ENCODE assay signal across 10 cellular contexts in genomic region chr11:18262681-18263352, GRCh38. TPM values are rescaled to one million over a fixed set of nuclear protein-coding genes. Genes with fewer than 3 reads are reported as not detected.
"Had no signal": no experiment of that assay in that cellular context is flagged by ENCODE, and none has a peak within 500 bp of the region (broad histone marks: within the 10 kb centered on the region; RNA-seq: fewer than 3 reads in every experiment).

No MANE protein-coding gene starts in this region.

RNA-seq across cellular contexts. Expression of gene SAA1, which starts 3.2 kb away (rescaled TPM):
- total RNA-seq: activated CD8-positive, alpha-beta T cell treated with anti-CD3 and anti-CD28 coated beads for 36 hours; activated naive CD8-positive, alpha-beta T cell treated with anti-CD3 and anti-CD28 coated beads for 36 hours; activated T-cell treated with anti-CD3 and anti-CD28 coated beads, Interleukin-2, amount 50 U/mL, for 72 hours; activated T-helper 2 cell treated with anti-CD3 and anti-CD28 coated beads, Interferon-gamma antibody, Interleukin-2, Interleukin-4, amounts not matched to agents 10 μg/mL and 5 μg/mL and 100 μg/mL, durations not matched to agents 14 hours and 24 hours and 36 hours; SJCRH30; T-helper 1 cell treated with Interleukin-12 subunit alpha and Interleukin-12 subunit beta and Interleukin-4 antibody, amounts not matched to agents 30 ng/mL and 1 ng/mL, for 36 hours had no signal
- polyA plus RNA-seq: SK-N-SH had no signal

RNA-seq across cellular contexts. Expression of gene SAA2, which starts 14.3 kb away (rescaled TPM):
- total RNA-seq: activated CD8-positive, alpha-beta T cell treated with anti-CD3 and anti-CD28 coated beads for 36 hours; activated naive CD8-positive, alpha-beta T cell treated with anti-CD3 and anti-CD28 coated beads for 36 hours; activated T-helper 2 cell treated with anti-CD3 and anti-CD28 coated beads, Interferon-gamma antibody, Interleukin-2, Interleukin-4, amounts not matched to agents 10 μg/mL and 5 μg/mL and 100 μg/mL, durations not matched to agents 14 hours and 24 hours and 36 hours; SJCRH30; T-helper 1 cell treated with Interleukin-12 subunit alpha and Interleukin-12 subunit beta and Interleukin-4 antibody, amounts not matched to agents 30 ng/mL and 1 ng/mL, for 36 hours had no signal
- polyA plus RNA-seq: SK-N-SH had no signal

RNA-seq across cellular contexts. Expression of gene SAA4, which starts 26.2 kb away (rescaled TPM):
- total RNA-seq: activated CD8-positive, alpha-beta T cell treated with anti-CD3 and anti-CD28 coated beads for 36 hours; activated naive CD8-positive, alpha-beta T cell treated with anti-CD3 and anti-CD28 coated beads for 36 hours; activated T-cell treated with anti-CD3 and anti-CD28 coated beads, Interleukin-2, amount 50 U/mL, for 72 hours; activated T-helper 2 cell treated with anti-CD3 and anti-CD28 coated beads, Interferon-gamma antibody, Interleukin-2, Interleukin-4, amounts not matched to agents 10 μg/mL and 5 μg/mL and 100 μg/mL, durations not matched to agents 14 hours and 24 hours and 36 hours; cardiac septum; Peyer's patch; Right ventricle myocardium superior; SJCRH30; T-helper 1 cell treated with Interleukin-12 subunit alpha and Interleukin-12 subunit beta and Interleukin-4 antibody, amounts not matched to agents 30 ng/mL and 1 ng/mL, for 36 hours had no signal
- polyA plus RNA-seq: SK-N-SH had no signal
